ENCODE assay signal across 8 cellular contexts in genomic region chr2:127640082-127641072, GRCh38. TPM values are rescaled to one million over a fixed set of nuclear protein-coding genes. Genes with fewer than 3 reads are reported as not detected.
DNase-seq lines count a peak whose midpoint lies in the region; ATAC-seq and TF ChIP-seq lines count a peak whose summit lies in the region.

No MANE protein-coding gene starts in this region.

- H3K9me3 ChIP-seq in BE2C, result no peaks in the 10 kb centered on the region
- no peaks in the 10 kb centered on the region for H3K9me3 ChIP-seq in esophagus muscularis mucosa

- WGBS in esophagus muscularis mucosa, result 78% methylated on average over 17 of the region's 25 CpGs

- H3K27ac ChIP-seq in esophagus muscularis mucosa (replicated peaks in 1 of 4), result peak overlapping the region; percentile 64 to 84 (median 80)

- intact Hi-C loops in esophagus muscularis mucosa (cut with DNase I), result no loop called here

- H3K27me3 ChIP-seq in BE2C (no peaks in the 10 kb centered on the region), esophagus muscularis mucosa (no peaks in the 10 kb centered on the region)

- no peak for TF ChIP-seq POLR2A in esophagus muscularis mucosa (IDR thresholded peaks at IDR 0.05; ENCODE audit: low read depth)

- H3K4me1 ChIP-seq in BE2C (peaks cover 6% of the 10 kb centered on the region), esophagus muscularis mucosa (peaks cover 91 to 100% (median 97%) of the 10 kb centered on the region in 4 donors)

- no peak for TF ChIP-seq EP300 in esophagus muscularis mucosa (IDR thresholded peaks at IDR 0.05)

- peak; percentile 63 for ATAC-seq in GM21529 (IDR thresholded peaks at IDR 0.05; ENCODE audit: unreplicated experiment)
- ATAC-seq in HG02970 (IDR thresholded peaks at IDR 0.05; ENCODE audit: low FRiP score, unreplicated experiment), result no peak

- TF ChIP-seq CTCF in BE2C (IDR thresholded peaks at IDR 0.05; ENCODE audit: low read depth, low read length) (peak; percentile 36), esophagus muscularis mucosa (IDR thresholded peaks at IDR 0.05) (peak in 2 of 3 experiments; percentile 6 to 10)

- H3K36me3 ChIP-seq in BE2C (no peaks in the 10 kb centered on the region), esophagus muscularis mucosa (peaks cover 23 to 81% (median 58%) of the 10 kb centered on the region in 4 donors)

- H3K4me3 ChIP-seq in BE2C (ENCODE audit: low read depth, low read length) (no peak overlapping the region), esophagus muscularis mucosa (no peak overlapping the region)

- DNase-seq in BE2C (peak; percentile 71), SK-N-DZ (ENCODE audit: low spot score) (peak; percentile 73), esophagus muscularis mucosa (ENCODE audit: extremely low spot score) (no peak), CD1c-positive myeloid dendritic cell (ENCODE audit: extremely low spot score) (no peak), HuH-7.5 (ENCODE audit: low spot score) (no peak)
- DNase-seq in stimulated activated naive CD4-positive, alpha-beta T cell treated with Interleukin-2 at 50 U/mL for 16 hours (lab: John Stamatoyannopoulos, UW), result peak; percentile 5

RNA-seq across cellular contexts. Expression of gene GPR17, which starts 5.6 kb away (rescaled TPM):
- polyA plus RNA-seq in BE2C (2012; ENCODE audit: insufficient read depth, insufficient read length, low read depth), result not detected
- not detected in 2 replicates for polyA plus RNA-seq in SK-N-DZ (2014; cell fraction: cytosol; rRNA removed)
- not detected in 2 replicates for polyA plus RNA-seq in SK-N-DZ (2014; cell fraction: nucleus; rRNA removed)
- under 1 TPM in 1 of 4 donors, not detected in 3; 0.40 TPM for total RNA-seq in esophagus muscularis mucosa

RNA-seq across cellular contexts. Expression of gene LIMS2, which starts 35.0 kb away (rescaled TPM):
- 3.2 TPM for polyA plus RNA-seq in BE2C (2012; ENCODE audit: insufficient read depth, insufficient read length, low read depth)
- 4.7 and 7.0 TPM in 2 replicates for polyA plus RNA-seq in SK-N-DZ (2014; cell fraction: cytosol; rRNA removed)
- polyA plus RNA-seq in SK-N-DZ (2014; cell fraction: nucleus; rRNA removed), result 1.4 and 1.9 TPM in 2 replicates
- 100 to 1,000 TPM in 3 of 4 donors, 10 to 100 TPM in 1; 99.2 to 342 (median 175) TPM for total RNA-seq in esophagus muscularis mucosa

Comparison
In these comparisons a context has a peak if more than half of its experiments do, and no peak if none do; other contexts are left out.
1. DNase-seq: peak in BE2C (single experiment), SK-N-DZ (single experiment) and stimulated activated naive CD4-positive, alpha-beta T cell treated with Interleukin-2 at 50 U/mL for 16 hours (single experiment); none in esophagus muscularis mucosa (single experiment), CD1c-positive myeloid dendritic cell (single experiment) and HuH-7.5 (single experiment).